ENCODE assay signal across 1 cellular context in genomic region chr22:30386608-30386959, GRCh38.
TF ChIP-seq lines count a peak whose summit lies in the region.

No MANE protein-coding gene starts in this region.

TF ChIP-seq in H1, 55 proteins besides CTCF, POLR2A, EP300 and RAD21:
- TF ChIP-seq SRF (IDR thresholded peaks at IDR 0.05; ENCODE audit: low read depth, low read length) (no peak), RFX5 (IDR thresholded peaks at IDR 0.05; ENCODE audit: borderline replicate concordance, low read depth, low read length) (no peak), SP1 (IDR thresholded peaks at IDR 0.05; ENCODE audit: low read depth, low read length) (no peak)
TF ChIP-seq in H1: peak in this region for 0.
